Comparison of ENCODE assay signal across 1 cellular context in the genomic region with DNA sequence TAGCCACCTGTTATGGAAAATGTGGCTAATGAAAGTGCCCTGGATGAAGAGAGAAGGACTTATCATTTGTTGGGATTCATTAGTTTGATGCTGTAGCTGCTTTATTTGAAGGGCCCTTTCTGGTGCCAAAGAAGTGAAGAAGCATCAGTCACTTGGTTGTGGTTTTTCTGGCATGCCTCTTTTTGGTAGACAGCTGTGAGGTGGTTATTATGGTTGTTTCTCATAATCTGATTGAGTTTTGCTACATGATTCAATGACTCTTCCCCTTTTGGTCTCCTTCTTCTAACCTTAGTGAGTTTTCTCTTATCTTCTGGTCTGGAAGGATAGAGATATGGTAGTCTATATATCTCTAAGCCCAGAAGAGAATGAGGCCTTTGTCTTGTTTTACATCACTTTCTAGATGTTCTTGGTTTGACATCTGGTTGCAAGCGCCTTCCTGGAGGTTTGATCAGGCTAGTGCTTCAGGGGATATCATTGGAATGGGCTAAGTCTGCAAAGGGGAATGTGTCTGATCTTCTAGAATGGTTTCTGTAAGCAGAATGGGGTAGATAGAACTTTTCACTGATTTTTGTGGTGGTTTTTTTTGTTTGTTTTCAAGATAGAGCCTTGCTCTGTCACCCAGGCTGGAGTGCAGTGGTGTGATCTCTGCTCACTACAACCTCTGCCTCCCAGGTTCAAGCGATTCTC.
TF ChIP-seq lines count a peak whose summit lies in the region.

No MANE protein-coding gene starts in this region.

TF ChIP-seq in SK-N-SH treated with all-trans-retinoic acid at 6 μM for 48 hours, 23 proteins besides CTCF, POLR2A, EP300 and RAD21 (continued from another document):
- no peak for TF ChIP-seq CSRNP3 (CRISPR knock-in tag; IDR thresholded peaks at IDR 0.05)
- no peak for TF ChIP-seq ZNF565 (CRISPR knock-in tag; conservative IDR thresholded peaks at IDR 0.05; ENCODE audit: low read depth)
- no peak for TF ChIP-seq PPARA (CRISPR knock-in tag; IDR thresholded peaks at IDR 0.05; ENCODE audit: borderline replicate concordance)
- no peak for TF ChIP-seq BACH2 (CRISPR knock-in tag; IDR thresholded peaks at IDR 0.05; ENCODE audit: borderline replicate concordance)
- TF ChIP-seq ESRRG (CRISPR knock-in tag; IDR thresholded peaks at IDR 0.05): no peak
- no peak for TF ChIP-seq RARB (CRISPR knock-in tag; IDR thresholded peaks at IDR 0.05)
- TF ChIP-seq ZNF8 (CRISPR knock-in tag; IDR thresholded peaks at IDR 0.05): no peak
- TF ChIP-seq, protein P1, sequence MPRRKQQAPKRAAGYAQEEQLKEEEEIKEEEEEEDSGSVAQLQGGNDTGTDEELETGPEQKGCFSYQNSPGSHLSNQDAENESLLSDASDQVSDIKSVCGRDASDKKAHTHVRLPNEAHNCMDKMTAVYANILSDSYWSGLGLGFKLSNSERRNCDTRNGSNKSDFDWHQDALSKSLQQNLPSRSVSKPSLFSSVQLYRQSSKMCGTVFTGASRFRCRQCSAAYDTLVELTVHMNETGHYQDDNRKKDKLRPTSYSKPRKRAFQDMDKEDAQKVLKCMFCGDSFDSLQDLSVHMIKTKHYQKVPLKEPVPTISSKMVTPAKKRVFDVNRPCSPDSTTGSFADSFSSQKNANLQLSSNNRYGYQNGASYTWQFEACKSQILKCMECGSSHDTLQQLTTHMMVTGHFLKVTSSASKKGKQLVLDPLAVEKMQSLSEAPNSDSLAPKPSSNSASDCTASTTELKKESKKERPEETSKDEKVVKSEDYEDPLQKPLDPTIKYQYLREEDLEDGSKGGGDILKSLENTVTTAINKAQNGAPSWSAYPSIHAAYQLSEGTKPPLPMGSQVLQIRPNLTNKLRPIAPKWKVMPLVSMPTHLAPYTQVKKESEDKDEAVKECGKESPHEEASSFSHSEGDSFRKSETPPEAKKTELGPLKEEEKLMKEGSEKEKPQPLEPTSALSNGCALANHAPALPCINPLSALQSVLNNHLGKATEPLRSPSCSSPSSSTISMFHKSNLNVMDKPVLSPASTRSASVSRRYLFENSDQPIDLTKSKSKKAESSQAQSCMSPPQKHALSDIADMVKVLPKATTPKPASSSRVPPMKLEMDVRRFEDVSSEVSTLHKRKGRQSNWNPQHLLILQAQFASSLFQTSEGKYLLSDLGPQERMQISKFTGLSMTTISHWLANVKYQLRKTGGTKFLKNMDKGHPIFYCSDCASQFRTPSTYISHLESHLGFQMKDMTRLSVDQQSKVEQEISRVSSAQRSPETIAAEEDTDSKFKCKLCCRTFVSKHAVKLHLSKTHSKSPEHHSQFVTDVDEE (CRISPR knock-in tag; IDR thresholded peaks at IDR 0.05): no peak
